ENCODE assay signal across 8 cellular contexts in the genomic region with DNA sequence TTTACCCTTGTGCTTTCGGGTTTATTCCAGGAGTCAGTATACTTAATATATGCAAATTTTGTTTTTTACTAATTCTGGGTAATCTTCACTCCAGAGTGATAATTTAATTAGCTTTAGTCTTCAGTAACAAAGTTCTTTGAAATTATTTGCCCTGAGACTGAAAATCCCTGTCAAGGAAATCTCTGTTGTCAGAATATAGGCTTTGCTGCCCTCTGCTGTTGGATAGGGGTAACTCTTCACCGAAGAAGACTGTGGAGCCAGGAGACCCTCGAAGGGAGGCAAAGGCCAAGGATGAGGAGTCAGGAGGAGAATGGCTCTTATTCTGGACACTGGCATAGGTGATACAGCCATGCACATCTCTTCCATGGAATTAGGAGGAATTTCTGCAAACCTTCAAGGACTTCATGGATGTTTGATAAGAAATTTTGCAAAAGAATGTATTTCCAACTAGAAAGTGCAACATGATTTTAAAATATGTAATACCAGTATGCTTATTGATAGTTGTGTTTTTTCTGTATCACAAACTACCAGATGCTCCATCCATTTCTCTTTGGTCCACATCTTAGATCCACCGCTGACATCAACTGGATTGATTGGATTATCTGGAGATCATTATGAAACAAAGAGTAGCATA.
DNase-seq lines count a peak whose midpoint lies in the region; ATAC-seq and TF ChIP-seq lines count a peak whose summit lies in the region.

No MANE protein-coding gene starts in this region.

- H3K27ac Mint-ChIP-seq in Calu3 (ENCODE audit: unreplicated experiment), result no peak overlapping the region

- no peaks in the 10 kb centered on the region for H3K36me3 ChIP-seq in adipocyte (ENCODE audit: control insufficient read depth, insufficient read depth, low read length, severe bottlenecking)
- no peaks in the 10 kb centered on the region for H3K36me3 ChIP-seq in spleen

- H3K4me1 ChIP-seq in adipocyte (ENCODE audit: control insufficient read depth, insufficient read depth, low read length) (peaks cover 11% of the 10 kb centered on the region), right cardiac atrium (ENCODE audit: control insufficient read depth, insufficient read depth, low read length) (no peaks in the 10 kb centered on the region), spleen (no peaks in the 10 kb centered on the region)

- WGBS in right cardiac atrium, result 46% methylated on average over 4 of the region's 4 CpGs
- WGBS in spleen, 5 donors, result 44 to 47% (median 46%) methylated on average over 4 of the region's 4 CpGs

- no peak for TF ChIP-seq POLR2A in spleen (IDR thresholded peaks at IDR 0.05)

- H3K9me3 ChIP-seq in adipocyte (ENCODE audit: control insufficient read depth, low read length) (no peaks in the 10 kb centered on the region), right cardiac atrium (ENCODE audit: control insufficient read depth, low read length) (no peaks in the 10 kb centered on the region), spleen (no peaks in the 10 kb centered on the region)

- H3K9me3 Mint-ChIP-seq in Calu3 (ENCODE audit: low read depth, unreplicated experiment), result no peaks in the 10 kb centered on the region

- no TSS peak for BruUV-seq in Calu3 (replicated peaks; lab: Mats Ljungman, UMichigan)

- no peaks in the 10 kb centered on the region for H3K27me3 Mint-ChIP-seq in Calu3 (ENCODE audit: unreplicated experiment)

- TF ChIP-seq CTCF in Calu3 (IDR thresholded peaks at IDR 0.05; ENCODE audit: unreplicated experiment), result peak; percentile 76
- TF ChIP-seq CTCF in spleen (IDR thresholded peaks at IDR 0.05 in 8 of 11, conservative IDR thresholded peaks at IDR 0.05 in 3 of 11), result peak in 10 of 11 experiments; percentile 3 to 77 (median 62)

- H3K4me3 ChIP-seq in adipocyte (ENCODE audit: low read length), result no peak overlapping the region
- no peak overlapping the region for H3K4me3 ChIP-seq in right cardiac atrium (ENCODE audit: low read length)
- no peak overlapping the region for H3K4me3 ChIP-seq in spleen

- no peak overlapping the region for H3K9ac ChIP-seq in adipocyte (ENCODE audit: low read length)

- intact Hi-C loops in Calu3 (cut with micrococcal nuclease; ENCODE audit: unreplicated experiment) (loop anchor here (1.0 to 10.0 kb wide), 6 partner anchors 79 to 623 kb away; a partner anchor contains a TSS), right cardiac atrium (cut with DNase I) (loop anchor here (5.0 kb wide), 1 partner anchor 526 kb away; no protein-coding TSS in a partner anchor), spleen (cut with DNase I; ENCODE audit: low total_unique reads) (no loop called here)

- no peak overlapping the region for H3K27ac ChIP-seq in right cardiac atrium (ENCODE audit: low read length)
- H3K27ac ChIP-seq in spleen, result no peak overlapping the region

- CTCF ChIA-PET in Calu3 (lab: Charles Lee), result no interaction called here

- no peak overlapping the region for H3K4me3 Mint-ChIP-seq in Calu3 (ENCODE audit: low read depth, unreplicated experiment)

- ATAC-seq in GM19025 (IDR thresholded peaks at IDR 0.05; ENCODE audit: low read depth, unreplicated experiment), result peak; percentile 64
- peak; percentile 89 for ATAC-seq in HG03097 (IDR thresholded peaks at IDR 0.05; ENCODE audit: low FRiP score, unreplicated experiment)
- ATAC-seq in right cardiac atrium, result peak; percentile 43 to 61

- H3K27me3 ChIP-seq in adipocyte (replicated peaks; ENCODE audit: control insufficient read depth, insufficient read depth, low read length), result no peaks in the 10 kb centered on the region
- no peaks in the 10 kb centered on the region for H3K27me3 ChIP-seq in right cardiac atrium (ENCODE audit: control insufficient read depth, insufficient read depth)
- H3K27me3 ChIP-seq in spleen (replicated peaks in 1 of 7), result peaks cover 0 to 11% (median 0%) of the 10 kb centered on the region in 7 donors

- H3K36me3 Mint-ChIP-seq in Calu3 (ENCODE audit: insufficient read depth, unreplicated experiment), result no peaks in the 10 kb centered on the region

- H3K4me1 Mint-ChIP-seq in Calu3 (ENCODE audit: low read depth, unreplicated experiment), result no peaks in the 10 kb centered on the region

- peak; percentile 48 for DNase-seq in Calu3
- peak; percentile 46 for DNase-seq in NCI-H2171 (lab: John Stamatoyannopoulos, UW)
- peak; percentile 78 for DNase-seq in adipocyte (ENCODE audit: low read depth)
- DNase-seq in right cardiac atrium, result no peak
- DNase-seq in spleen, result no peak
- DNase-seq in OCI-M2 (lab: John Stamatoyannopoulos, UW; ENCODE audit: unreplicated experiment), result no peak

Comparison
In these comparisons a context has a peak if more than half of its experiments do, and no peak if none do; other contexts are left out.
1. DNase-seq: peak in Calu3 (single experiment), NCI-H2171 (single experiment) and adipocyte (single experiment); none in right cardiac atrium (0 of 3), spleen (single experiment) and OCI-M2 (single experiment).
2. Peak in every context shown above with its lines, with median percentiles within 50 percentile points of each other: ATAC-seq.